In the genomic region with DNA sequence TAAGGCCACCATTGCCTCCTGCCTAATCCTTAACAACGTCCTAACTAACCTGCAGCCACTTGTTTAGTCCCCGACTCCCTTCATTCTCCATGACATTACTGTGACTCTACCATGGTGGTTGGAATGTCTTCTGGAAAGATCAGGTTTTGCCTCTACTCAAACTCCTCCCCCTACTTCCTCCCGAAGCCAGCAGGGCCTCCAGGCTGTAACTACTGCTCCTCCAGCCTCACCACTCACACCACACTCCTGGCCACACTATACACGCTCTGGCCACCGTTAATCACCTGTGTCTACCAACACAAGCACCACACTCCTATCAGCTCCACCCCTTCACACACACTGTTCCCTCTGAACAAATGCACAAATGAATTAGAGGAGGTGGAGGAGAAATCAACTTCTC, we compare ENCODE assay signal across 1 cellular context.
TF ChIP-seq lines count a peak whose summit lies in the region.

No MANE protein-coding gene starts in this region.

TF ChIP-seq in HepG2, 621 proteins besides CTCF, POLR2A, EP300 and RAD21 (continued from another document):
- TF ChIP-seq EEA1 (CRISPR knock-in tag; IDR thresholded peaks at IDR 0.05; ENCODE audit: borderline replicate concordance) = no peak
